In genomic region chr2:11465485-11466306, GRCh38 we compare ENCODE assay signal across 1 cellular context.
TF ChIP-seq lines count a peak whose summit lies in the region.

A gene with protein sequence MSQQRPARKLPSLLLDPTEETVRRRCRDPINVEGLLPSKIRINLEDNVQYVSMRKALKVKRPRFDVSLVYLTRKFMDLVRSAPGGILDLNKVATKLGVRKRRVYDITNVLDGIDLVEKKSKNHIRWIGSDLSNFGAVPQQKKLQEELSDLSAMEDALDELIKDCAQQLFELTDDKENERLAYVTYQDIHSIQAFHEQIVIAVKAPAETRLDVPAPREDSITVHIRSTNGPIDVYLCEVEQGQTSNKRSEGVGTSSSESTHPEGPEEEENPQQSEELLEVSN (minus strand): TSS chr2:11466161. CDS start chr2:11465879, 282 bp downstream.

TF ChIP-seq in GM12878, 131 proteins besides CTCF, POLR2A, EP300 and RAD21 (continued from another document and continues in another):
- TF ChIP-seq REST (IDR thresholded peaks at IDR 0.05; ENCODE audit: low read depth, low read length) (no peak), IRF3 (IDR thresholded peaks at IDR 0.05) (no peak), NR2F1 (conservative IDR thresholded peaks at IDR 0.05) (0 out of 2 replicates have a peak, but pooled peaks have one; percentile 40), SREBF2 (IDR thresholded peaks at IDR 0.05; ENCODE audit: low read length) (no peak), SMARCA5 (IDR thresholded peaks at IDR 0.05) (no peak), WRNIP1 (IDR thresholded peaks at IDR 0.05; ENCODE audit: borderline replicate concordance, low read depth, low read length) (no peak), ZNF592 (IDR thresholded peaks at IDR 0.05) (no peak), ZNF217 (IDR thresholded peaks at IDR 0.05) (no peak), SRF (IDR thresholded peaks at IDR 0.05; ENCODE audit: low read depth in 2 of 2, low read length in 2 of 2) (no peak), TAF1 (IDR thresholded peaks at IDR 0.05; ENCODE audit: borderline replicate concordance, low read depth, low read length) (peak; percentile 78; the same call in 1 of the 2 replicates), RFX5 (IDR thresholded peaks at IDR 0.05; ENCODE audit: low read depth, low read length) (no peak), MXI1 (IDR thresholded peaks at IDR 0.05; ENCODE audit: low read depth, low read length) (0 out of 2 replicates have a peak, but pooled peaks have one; percentile 10), POLR2AphosphoS2 (IDR thresholded peaks at IDR 0.05; ENCODE audit: low read depth, low read length) (no peak), ZNF384 (IDR thresholded peaks at IDR 0.05; ENCODE audit: borderline replicate concordance, low read depth, low read length) (no peak), FOS (IDR thresholded peaks at IDR 0.05; ENCODE audit: borderline replicate concordance, extremely low read depth, insufficient read length) (no peak), DPF2 (IDR thresholded peaks at IDR 0.05) (peak; percentile 79; the same call in 1 of the 2 replicates), SIN3A (IDR thresholded peaks at IDR 0.05; ENCODE audit: low read depth, low read length) (no peak), TBL1XR1 (IDR thresholded peaks at IDR 0.05; ENCODE audit: low read depth, low read length) (peak; percentile 11; the same call in 1 of the 2 replicates), JUNB (IDR thresholded peaks at IDR 0.05) (no peak), KDM1A (IDR thresholded peaks at IDR 0.05; ENCODE audit: borderline replicate concordance) (no peak), RUNX3 (IDR thresholded peaks at IDR 0.05; ENCODE audit: low read length) (peak; percentile 71), ZBTB4 (CRISPR knock-in tag; IDR thresholded peaks at IDR 0.05) (peak; percentile 48; the same call in 1 of the 2 replicates), ZBTB33 (IDR thresholded peaks at IDR 0.05) (no peak), LARP7 (IDR thresholded peaks at IDR 0.05) (no peak; the same call in none of the 2 replicates), GABPA (IDR thresholded peaks at IDR 0.05; ENCODE audit: low read depth) (no peak), MAX (IDR thresholded peaks at IDR 0.05; ENCODE audit: low read depth, low read length) (peak; percentile 76; the same call in 1 of the 2 replicates), YY1 (IDR thresholded peaks at IDR 0.05; ENCODE audit: low read depth, low read length) (peak; percentile 91), TCF3 (IDR thresholded peaks at IDR 0.05; ENCODE audit: borderline replicate concordance, insufficient read depth, low read depth, low read length) (no peak), EED (IDR thresholded peaks at IDR 0.05; ENCODE audit: low read depth) (peak; percentile 89), ZSCAN29 (IDR thresholded peaks at IDR 0.05) (peak; percentile 81), IRF5 (IDR thresholded peaks at IDR 0.05; ENCODE audit: borderline replicate concordance) (no peak), NFYA (IDR thresholded peaks at IDR 0.05; ENCODE audit: borderline replicate concordance, low read depth, low read length) (no peak), CREB1 (IDR thresholded peaks at IDR 0.05; ENCODE audit: low read depth) (0 out of 2 replicates have a peak, but pooled peaks have one; percentile 37)
- TF ChIP-seq, protein P1, sequence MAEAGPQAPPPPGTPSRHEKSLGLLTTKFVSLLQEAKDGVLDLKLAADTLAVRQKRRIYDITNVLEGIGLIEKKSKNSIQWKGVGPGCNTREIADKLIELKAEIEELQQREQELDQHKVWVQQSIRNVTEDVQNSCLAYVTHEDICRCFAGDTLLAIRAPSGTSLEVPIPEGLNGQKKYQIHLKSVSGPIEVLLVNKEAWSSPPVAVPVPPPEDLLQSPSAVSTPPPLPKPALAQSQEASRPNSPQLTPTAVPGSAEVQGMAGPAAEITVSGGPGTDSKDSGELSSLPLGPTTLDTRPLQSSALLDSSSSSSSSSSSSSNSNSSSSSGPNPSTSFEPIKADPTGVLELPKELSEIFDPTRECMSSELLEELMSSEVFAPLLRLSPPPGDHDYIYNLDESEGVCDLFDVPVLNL (IDR thresholded peaks at IDR 0.05; ENCODE audit: low read depth, low read length), result no peak
- TF ChIP-seq, protein P2, sequence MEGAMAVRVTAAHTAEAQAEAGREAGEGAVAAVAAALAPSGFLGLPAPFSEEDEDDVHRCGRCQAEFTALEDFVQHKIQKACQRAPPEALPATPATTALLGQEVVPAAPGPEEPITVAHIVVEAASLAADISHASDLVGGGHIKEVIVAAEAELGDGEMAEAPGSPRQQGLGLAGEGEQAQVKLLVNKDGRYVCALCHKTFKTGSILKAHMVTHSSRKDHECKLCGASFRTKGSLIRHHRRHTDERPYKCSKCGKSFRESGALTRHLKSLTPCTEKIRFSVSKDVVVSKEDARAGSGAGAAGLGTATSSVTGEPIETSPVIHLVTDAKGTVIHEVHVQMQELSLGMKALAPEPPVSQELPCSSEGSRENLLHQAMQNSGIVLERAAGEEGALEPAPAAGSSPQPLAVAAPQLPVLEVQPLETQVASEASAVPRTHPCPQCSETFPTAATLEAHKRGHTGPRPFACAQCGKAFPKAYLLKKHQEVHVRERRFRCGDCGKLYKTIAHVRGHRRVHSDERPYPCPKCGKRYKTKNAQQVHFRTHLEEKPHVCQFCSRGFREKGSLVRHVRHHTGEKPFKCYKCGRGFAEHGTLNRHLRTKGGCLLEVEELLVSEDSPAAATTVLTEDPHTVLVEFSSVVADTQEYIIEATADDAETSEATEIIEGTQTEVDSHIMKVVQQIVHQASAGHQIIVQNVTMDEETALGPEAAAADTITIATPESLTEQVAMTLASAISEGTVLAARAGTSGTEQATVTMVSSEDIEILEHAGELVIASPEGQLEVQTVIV (IDR thresholded peaks at IDR 0.05; ENCODE audit: borderline replicate concordance, partially characterized antibody), result no peak
